Comparison of ENCODE assay signal across 11 cellular contexts in genomic region chr2:3659447-3660432, GRCh38. TPM values are rescaled to one million over a fixed set of nuclear protein-coding genes. Genes with fewer than 3 reads are reported as not detected.
DNase-seq lines count a peak whose midpoint lies in the region; ATAC-seq and TF ChIP-seq lines count a peak whose summit lies in the region.
"Had no signal": no experiment of that assay in that cellular context is flagged by ENCODE, and none has a peak within 500 bp of the region (broad histone marks: within the 10 kb centered on the region; RNA-seq: fewer than 3 reads in every experiment).

No MANE protein-coding gene starts in this region.

- H3K9ac ChIP-seq in mammary epithelial cell (ENCODE audit: insufficient read depth, low read length): no peak overlapping the region

- intact Hi-C loops in mammary epithelial cell (cut with micrococcal nuclease) (no loop called here), MCF 10A (cut with micrococcal nuclease) (no loop called here), esophagus muscularis mucosa (cut with DNase I) (no loop called here)

- H3K36me3 ChIP-seq in mammary epithelial cell (ENCODE audit: insufficient read depth, low read length) (no peaks in the 10 kb centered on the region), esophagus muscularis mucosa (no peaks in the 10 kb centered on the region)

- no peak for DNase-seq in mammary epithelial cell
- DNase-seq in MCF 10A (ENCODE audit: unreplicated experiment): no peak
- no peak for DNase-seq in WTC11 (ENCODE audit: low spot score)
- DNase-seq in left kidney (ENCODE audit: low read depth, low spot score): peak; percentile 68
- DNase-seq in type B pancreatic cell (ENCODE audit: extremely low spot score, unreplicated experiment): no peak
- no peak for DNase-seq in esophagus muscularis mucosa (ENCODE audit: extremely low spot score)
- DNase-seq: RPMI8226 had no signal

- H3K4me1 Mint-ChIP-seq in MCF 10A (ENCODE audit: insufficient read depth, unreplicated experiment) (peaks cover 7% of the 10 kb centered on the region), WTC11 (peaks cover 18% of the 10 kb centered on the region), type B pancreatic cell (ENCODE audit: unreplicated experiment) (peaks cover 31% of the 10 kb centered on the region)

- H3K27me3 ChIP-seq in mammary epithelial cell (ENCODE audit: insufficient read depth, low read length) (no peaks in the 10 kb centered on the region), esophagus muscularis mucosa (no peaks in the 10 kb centered on the region)

- POLR2A ChIA-PET in MCF 10A (lab: Yijun Ruan, JAX): interaction anchor here (0.6 to 0.7 kb wide), 2 partner anchors 143 to 173 kb away, joined by 4 to 5 read pairs; no protein-coding TSS in a partner anchor
- POLR2A ChIA-PET in WTC11 (lab: Charles Lee): no interaction called here

- TF ChIP-seq CTCF in mammary epithelial cell (conservative IDR thresholded peaks at IDR 0.05 in 1 of 2, IDR thresholded peaks at IDR 0.05 in 1 of 2; ENCODE audit: extremely low read depth in 1 of 2, insufficient read depth in 1 of 2, low read depth in 1 of 2, low read length in 2 of 2) (no peak), MCF 10A (IDR thresholded peaks at IDR 0.05; ENCODE audit: unreplicated experiment) (no peak), WTC11 (IDR thresholded peaks at IDR 0.05) (no peak), type B pancreatic cell (conservative IDR thresholded peaks at IDR 0.05) (no peak), esophagus muscularis mucosa (IDR thresholded peaks at IDR 0.05) (no peak)

- H2AFZ ChIP-seq in mammary epithelial cell (ENCODE audit: low read depth, low read length): peak overlapping the region; percentile 27

- H3K79me2 ChIP-seq in mammary epithelial cell (ENCODE audit: insufficient read depth, low read length): no peaks in the 10 kb centered on the region

- H3K4me3 Mint-ChIP-seq in MCF 10A (ENCODE audit: unreplicated experiment): no peak overlapping the region
- H3K4me3 Mint-ChIP-seq in WTC11: no peak overlapping the region
- no peak overlapping the region for H3K4me3 Mint-ChIP-seq in type B pancreatic cell
- H3K4me3 Mint-ChIP-seq: naive thymus-derived CD8-positive, alpha-beta T cell had no signal

- H3K36me3 Mint-ChIP-seq in MCF 10A (ENCODE audit: insufficient read depth, unreplicated experiment) (no peaks in the 10 kb centered on the region), WTC11 (no peaks in the 10 kb centered on the region), type B pancreatic cell (no peaks in the 10 kb centered on the region)
- H3K36me3 Mint-ChIP-seq: naive thymus-derived CD8-positive, alpha-beta T cell had no signal

- no peak overlapping the region for H3K4me3 ChIP-seq in mammary epithelial cell (replicated peaks in 1 of 3; ENCODE audit: insufficient read depth in 1 of 3, low read depth in 2 of 3, low read length in 3 of 3)
- H3K4me3 ChIP-seq in esophagus muscularis mucosa: no peak overlapping the region

- H3K27ac ChIP-seq in mammary epithelial cell (ENCODE audit: insufficient read depth, low read depth, low read length) (no peak overlapping the region), esophagus muscularis mucosa (replicated peaks in 1 of 4) (peak overlapping the region in 2 of 4 donors; percentile 28 to 46)

- H3K4me1 ChIP-seq in mammary epithelial cell (ENCODE audit: insufficient read depth, low read length) (peaks cover 4% of the 10 kb centered on the region), esophagus muscularis mucosa (peaks cover 0 to 6% (median 4%) of the 10 kb centered on the region in 4 donors)

- dilution Hi-C loops in mammary epithelial cell (cut with HindIII; ENCODE audit: low sequenced_read_pairs): no loop called here

- H3K9me3 ChIP-seq in mammary epithelial cell (replicated peaks; ENCODE audit: insufficient read depth, low read length) (no peaks in the 10 kb centered on the region), esophagus muscularis mucosa (no peaks in the 10 kb centered on the region)

- no peak overlapping the region for H3K4me2 ChIP-seq in mammary epithelial cell (ENCODE audit: insufficient read depth, low read depth, low read length)

- no peak for TF ChIP-seq POLR2A in esophagus muscularis mucosa (IDR thresholded peaks at IDR 0.05; ENCODE audit: low read depth)

- BruUV-seq in mammary epithelial cell (replicated peaks; lab: Mats Ljungman, UMichigan) (no TSS peak), MCF 10A (replicated peaks; lab: Mats Ljungman, UMichigan) (no TSS peak)

- H4K20me1 ChIP-seq in mammary epithelial cell (ENCODE audit: insufficient read depth, low read length): no peaks in the 10 kb centered on the region

- H3K27ac Mint-ChIP-seq in MCF 10A (ENCODE audit: low read depth, unreplicated experiment) (no peak overlapping the region), WTC11 (no peak overlapping the region), type B pancreatic cell (peak overlapping the region; percentile 76)

- 91% methylated on average over 22 of the region's 26 CpGs for WGBS in mammary epithelial cell (ENCODE audit: low coverage, missing lambda C conversion rate)
- 75% methylated on average over 26 of the region's 26 CpGs for WGBS in esophagus muscularis mucosa

- in situ Hi-C loops in mammary epithelial cell (cut with MboI; ENCODE audit: low sequenced_read_pairs in 2 of 2): no loop called here

- ATAC-seq in WTC11 (peak; percentile 50), HG03280 (IDR thresholded peaks at IDR 0.05; ENCODE audit: unreplicated experiment) (no peak), GM21423 (IDR thresholded peaks at IDR 0.05; ENCODE audit: unreplicated experiment) (no peak)
- ATAC-seq: esophagus mucosa; naive thymus-derived CD8-positive, alpha-beta T cell had no signal

- no peaks in the 10 kb centered on the region for H3K27me3 Mint-ChIP-seq in MCF 10A (ENCODE audit: insufficient read depth, unreplicated experiment)
- no peaks in the 10 kb centered on the region; the same call in none of the 2 replicates for H3K27me3 Mint-ChIP-seq in WTC11 (ENCODE audit: low read depth)
- no peaks in the 10 kb centered on the region for H3K27me3 Mint-ChIP-seq in type B pancreatic cell

- no peak for TF ChIP-seq EP300 in esophagus muscularis mucosa (IDR thresholded peaks at IDR 0.05)

- CTCF ChIA-PET in mammary epithelial cell (lab: Charles Lee; ENCODE audit: low non-redundant PET): no interaction called here
- CTCF ChIA-PET in MCF 10A (lab: Yijun Ruan, JAX): interaction anchor here (0.6 to 1.2 kb wide), 3 partner anchors 9 to 245 kb away, joined by 3 to 9 read pairs (median 5); no protein-coding TSS in a partner anchor
- CTCF ChIA-PET in WTC11 (lab: Charles Lee): interaction anchor here (1.1 to 1.5 kb wide), 2 partner anchors 17 to 31 kb away, joined by 3 read pairs; no protein-coding TSS in a partner anchor

- H3K9me3 Mint-ChIP-seq in MCF 10A (ENCODE audit: unreplicated experiment) (no peaks in the 10 kb centered on the region), WTC11 (peaks cover 13% of the 10 kb centered on the region), type B pancreatic cell (peaks cover 8% of the 10 kb centered on the region)
- H3K9me3 Mint-ChIP-seq: naive thymus-derived CD8-positive, alpha-beta T cell had no signal

TF ChIP-seq in WTC11, 78 proteins besides CTCF, POLR2A, EP300 and RAD21:
- TF ChIP-seq HMGXB4 (CRISPR knock-in tag; IDR thresholded peaks at IDR 0.05) (no peak), FOXJ3 (CRISPR knock-in tag; IDR thresholded peaks at IDR 0.05; ENCODE audit: borderline replicate concordance) (no peak), FOXK1 (CRISPR knock-in tag; IDR thresholded peaks at IDR 0.05) (no peak)
TF ChIP-seq in WTC11: peak in this region for 0.

RNA-seq across cellular contexts. Expression of gene ALLC, which starts 1.7 kb away (rescaled TPM):
- not detected for total RNA-seq in mammary epithelial cell
- polyA plus RNA-seq in mammary epithelial cell: not detected
- polyA minus RNA-seq in mammary epithelial cell: not detected
- total RNA-seq in MCF 10A (2022): not detected in 2 replicates
- not detected in 3 replicates for total RNA-seq in WTC11 (2021)
- total RNA-seq in type B pancreatic cell (ENCODE audit: low replicate concordance): not detected in 2 replicates
- total RNA-seq in esophagus muscularis mucosa: not detected
- total RNA-seq: esophagus mucosa; naive thymus-derived CD8-positive, alpha-beta T cell had no signal
- polyA plus RNA-seq: naive thymus-derived CD8-positive, alpha-beta T cell had no signal

RNA-seq across cellular contexts. Expression of gene DCDC2C, which starts 43.6 kb away (rescaled TPM):
- total RNA-seq in mammary epithelial cell (not detected), MCF 10A (2022) (not detected in 2 replicates), WTC11 (2021) (not detected in 3 replicates), type B pancreatic cell (ENCODE audit: low replicate concordance) (not detected in 2 replicates), esophagus muscularis mucosa (under 1 TPM in 1 of 4 donors, not detected in 3; 0.83 TPM)
- polyA plus RNA-seq in mammary epithelial cell: not detected
- polyA minus RNA-seq in mammary epithelial cell: not detected
- total RNA-seq: esophagus mucosa; naive thymus-derived CD8-positive, alpha-beta T cell had no signal
- polyA plus RNA-seq: naive thymus-derived CD8-positive, alpha-beta T cell had no signal
